In the genomic region with DNA sequence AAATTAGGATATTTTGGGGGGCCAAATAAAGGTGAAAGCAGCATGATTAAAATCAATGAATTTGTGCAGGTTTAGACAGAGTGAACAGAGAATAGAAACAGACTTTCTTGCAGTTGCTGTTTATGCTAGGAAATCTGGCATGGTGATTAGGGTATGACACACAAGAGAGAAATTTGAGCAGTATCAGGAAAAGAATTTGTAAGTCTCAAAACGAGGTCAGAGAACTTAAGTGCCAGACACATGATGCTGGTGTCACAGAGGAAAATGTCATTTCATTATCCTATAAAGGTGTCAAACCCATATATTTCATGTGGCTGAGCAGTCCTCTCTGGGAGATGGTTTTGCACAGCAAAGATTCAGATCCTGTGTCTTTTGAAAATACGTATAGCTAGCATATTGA, we compare ENCODE assay signal across 12 cellular contexts. TPM values are rescaled to one million over a fixed set of nuclear protein-coding genes. Genes with fewer than 3 reads are reported as not detected.
A peak's percentile ranks its signal among the peaks of the same experiment; 100 is the strongest.
DNase-seq lines count a peak whose midpoint lies in the region; ATAC-seq and TF ChIP-seq lines count a peak whose summit lies in the region.
"Had no signal": no experiment of that assay in that cellular context is flagged by ENCODE, and none has a peak within 500 bp of the region (broad histone marks: within the 10 kb centered on the region; RNA-seq: fewer than 3 reads in every experiment).

No MANE protein-coding gene starts in this region.

- peak overlapping the region; percentile 65 for H3K4me3 ChIP-seq in adipocyte (ENCODE audit: low read length)
- H3K4me3 ChIP-seq in heart right ventricle: no peak overlapping the region
- no peak overlapping the region for H3K4me3 ChIP-seq in subcutaneous abdominal adipose tissue (ENCODE audit: low read depth in 1 of 5, low read length in 5 of 5)

- peaks cover 23% of the 10 kb centered on the region for H3K27me3 Mint-ChIP-seq in activated CD4-positive, alpha-beta memory T cell treated with anti-CD3 and anti-CD28 coated beads, Interleukin-2, amount 10 ng/mL, durations not matched to agents 7 days and 5 days

- intact Hi-C loops in heart right ventricle (cut with DNase I): no loop called here

- H3K9me3 ChIP-seq in adipocyte (ENCODE audit: control insufficient read depth, low read length): no peaks in the 10 kb centered on the region
- H3K9me3 ChIP-seq in heart right ventricle: peaks cover 0 to 13% (median 0%) of the 10 kb centered on the region in 11 donors
- H3K9me3 ChIP-seq in subcutaneous abdominal adipose tissue (ENCODE audit: control insufficient read depth in 5 of 5, low read length in 5 of 5): peaks cover 0 to 2% (median 0%) of the 10 kb centered on the region in 5 donors
- H3K9me3 ChIP-seq: neutrophil had no signal

- DNase-seq in H4 (ENCODE audit: low spot score) (peak; percentile 56), adipocyte (ENCODE audit: low read depth) (peak; percentile 88), heart right ventricle (no peak), GM19238 (ENCODE audit: insufficient read length, low spot score) (no peak)
- DNase-seq in stimulated activated CD4-positive, alpha-beta T cell treated with anti-CD3 and anti-CD28 coated beads, Interleukin-15, amount 100 ng/mL, for 24 hours: no peak
- DNase-seq in activated CD4-positive, alpha-beta T cell treated with anti-CD3 and anti-CD28 coated beads, Interleukin-2, amount 50 U/mL, for 48 hours: no peak
- no peak for DNase-seq in activated CD4-positive, alpha-beta memory T cell treated with anti-CD3 and anti-CD28 coated beads, Interleukin-2, amount 10 ng/mL, durations not matched to agents 7 days and 5 days
- DNase-seq: activated CD4-positive, alpha-beta T cell treated with anti-CD3 and anti-CD28 coated beads for 48 hours; hypothalamus had no signal

- peaks cover 9% of the 10 kb centered on the region for H3K4me1 Mint-ChIP-seq in activated CD4-positive, alpha-beta memory T cell treated with anti-CD3 and anti-CD28 coated beads, Interleukin-2, amount 10 ng/mL, durations not matched to agents 7 days and 5 days

- H3K36me3 Mint-ChIP-seq in activated CD4-positive, alpha-beta memory T cell treated with anti-CD3 and anti-CD28 coated beads, Interleukin-2, amount 10 ng/mL, durations not matched to agents 7 days and 5 days (ENCODE audit: low read depth): no peaks in the 10 kb centered on the region

- no peak overlapping the region for H3K27ac Mint-ChIP-seq in activated CD4-positive, alpha-beta memory T cell treated with anti-CD3 and anti-CD28 coated beads, Interleukin-2, amount 10 ng/mL, durations not matched to agents 7 days and 5 days

- H3K9ac ChIP-seq in adipocyte (ENCODE audit: low read length) (peak overlapping the region; percentile 68), subcutaneous abdominal adipose tissue (ENCODE audit: low read length in 5 of 5) (no peak overlapping the region)

- H3K4me1 ChIP-seq in adipocyte (ENCODE audit: control insufficient read depth, insufficient read depth, low read length) (peaks cover 49% of the 10 kb centered on the region), heart right ventricle (peaks cover 0 to 9% (median 0%) of the 10 kb centered on the region in 9 donors), subcutaneous abdominal adipose tissue (ENCODE audit: control insufficient read depth in 5 of 5, insufficient read depth in 5 of 5, low read length in 5 of 5) (peaks cover 10 to 47% (median 33%) of the 10 kb centered on the region in 5 donors)

- 42% methylated on average over 2 of the region's 2 CpGs for WGBS in heart right ventricle, 2 donors

- H3K27ac ChIP-seq in heart right ventricle: peak overlapping the region in 1 of 10 donors; percentile 27
- peak overlapping the region; percentile 91 for H3K27ac ChIP-seq in subcutaneous abdominal adipose tissue (ENCODE audit: low read depth, low read length)
- H3K27ac ChIP-seq: neutrophil, RWPE1 had no signal

- POLR2A ChIA-PET in activated CD4-positive, alpha-beta memory T cell treated with anti-CD3 and anti-CD28 coated beads, Interleukin-2, amount 10 ng/mL, durations not matched to agents 7 days and 5 days (lab: Charles Lee): no interaction called here

- TF ChIP-seq CTCF in heart right ventricle (IDR thresholded peaks at IDR 0.05): no peak

- no peak overlapping the region for H3K4me3 Mint-ChIP-seq in activated CD4-positive, alpha-beta memory T cell treated with anti-CD3 and anti-CD28 coated beads, Interleukin-2, amount 10 ng/mL, durations not matched to agents 7 days and 5 days

- no peaks in the 10 kb centered on the region for H3K36me3 ChIP-seq in adipocyte (ENCODE audit: control insufficient read depth, insufficient read depth, low read length, severe bottlenecking)
- no peaks in the 10 kb centered on the region for H3K36me3 ChIP-seq in heart right ventricle
- H3K36me3 ChIP-seq in subcutaneous abdominal adipose tissue (ENCODE audit: control insufficient read depth in 5 of 5, insufficient read depth in 5 of 5, low read length in 5 of 5): no peaks in the 10 kb centered on the region
- H3K36me3 ChIP-seq: neutrophil had no signal

- H3K27me3 ChIP-seq in adipocyte (replicated peaks; ENCODE audit: control insufficient read depth, insufficient read depth, low read length) (no peaks in the 10 kb centered on the region), heart right ventricle (no peaks in the 10 kb centered on the region), subcutaneous abdominal adipose tissue (ENCODE audit: control insufficient read depth in 5 of 5, insufficient read depth in 4 of 5, low read length in 5 of 5) (no peaks in the 10 kb centered on the region)

- CTCF ChIA-PET in activated CD4-positive, alpha-beta memory T cell treated with anti-CD3 and anti-CD28 coated beads, Interleukin-2, amount 10 ng/mL, durations not matched to agents 7 days and 5 days (lab: Charles Lee): no interaction called here

- ATAC-seq in heart right ventricle: peak in 6 of 8 donors; percentile 64 to 82 (median 71)

- no peaks in the 10 kb centered on the region for H3K9me3 Mint-ChIP-seq in activated CD4-positive, alpha-beta memory T cell treated with anti-CD3 and anti-CD28 coated beads, Interleukin-2, amount 10 ng/mL, durations not matched to agents 7 days and 5 days

RNA-seq across cellular contexts. Expression of gene LVRN, which starts 15.7 kb away (rescaled TPM):
- total RNA-seq in H4 (2014; rRNA removed; shearing (Covaris generic)): not detected in 2 replicates
- under 1 TPM in 9 of 10 donors, not detected in 1; 0.07 to 0.61 (median 0.20) TPM for total RNA-seq in heart right ventricle
- polyA plus RNA-seq in heart right ventricle: 1 to 10 TPM in 1 of 2 donors, under 1 TPM in 1; 0.20 to 1.0 TPM
- under 1 TPM in 1 of 2 experiments, not detected in 1; 0.13 TPM for total RNA-seq in activated CD4-positive, alpha-beta memory T cell treated with anti-CD3 and anti-CD28 coated beads, Interleukin-2, amount 10 ng/mL, durations not matched to agents 7 days and 5 days

RNA-seq across cellular contexts. Expression of gene ARL14EPL, which starts 54.3 kb away (rescaled TPM):
- total RNA-seq in H4 (2014; rRNA removed; shearing (Covaris generic)): 1.3 TPM in 1 of 2 replicates, not detected in the other
- total RNA-seq in heart right ventricle: not detected
- polyA plus RNA-seq in heart right ventricle: not detected
- total RNA-seq in activated CD4-positive, alpha-beta memory T cell treated with anti-CD3 and anti-CD28 coated beads, Interleukin-2, amount 10 ng/mL, durations not matched to agents 7 days and 5 days: not detected

Comparison
In these comparisons a context has a peak if more than half of its experiments do, and no peak if none do; other contexts are left out.
1. DNase-seq: peak in H4 (single experiment) and adipocyte (single experiment); none in heart right ventricle (0 of 2), stimulated activated CD4-positive, alpha-beta T cell treated with anti-CD3 and anti-CD28 coated beads, Interleukin-15, amount 100 ng/mL, for 24 hours (single experiment), GM19238 (single experiment), activated CD4-positive, alpha-beta T cell treated with anti-CD3 and anti-CD28 coated beads, Interleukin-2, amount 50 U/mL, for 48 hours (0 of 2) and activated CD4-positive, alpha-beta memory T cell treated with anti-CD3 and anti-CD28 coated beads, Interleukin-2, amount 10 ng/mL, durations not matched to agents 7 days and 5 days (single experiment).